Comparison of ENCODE assay signal across 16 cellular contexts in the genomic region with DNA sequence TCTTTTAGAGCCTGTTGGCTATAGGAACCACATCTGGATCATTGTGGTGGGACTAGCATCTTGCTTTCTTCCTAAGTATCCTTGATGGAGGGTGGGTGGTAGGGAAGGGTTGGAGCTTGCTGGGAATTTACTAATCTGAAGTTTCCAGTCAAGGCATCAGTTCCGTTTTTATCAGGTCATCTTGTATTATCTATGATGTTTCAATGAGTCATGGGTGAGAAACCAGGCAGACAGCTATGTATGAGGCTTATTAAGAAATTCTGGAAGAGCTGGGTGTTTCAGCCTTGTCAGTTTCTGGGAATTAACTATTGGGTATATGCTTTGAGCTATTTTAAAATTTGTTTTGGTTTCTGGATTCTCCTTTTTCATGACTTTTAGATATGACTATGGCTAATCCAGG. TPM values are rescaled to one million over a fixed set of nuclear protein-coding genes. Genes with fewer than 3 reads are reported as not detected.
A peak's percentile ranks its signal among the peaks of the same experiment; 100 is the strongest.
DNase-seq lines count a peak whose midpoint lies in the region; ATAC-seq, FAIRE-seq and TF ChIP-seq lines count a peak whose summit lies in the region.
"Had no signal": no experiment of that assay in that cellular context is flagged by ENCODE, and none has a peak within 500 bp of the region (broad histone marks: within the 10 kb centered on the region; RNA-seq: fewer than 3 reads in every experiment).

No MANE protein-coding gene starts in this region.

- H3K4me1 Mint-ChIP-seq in activated T-helper 2 cell treated with anti-CD3 and anti-CD28 coated beads, Interferon-gamma antibody, Interleukin-2, Interleukin-4, amounts not matched to agents 10 μg/mL and 5 μg/mL and 100 μg/mL, durations not matched to agents 14 hours and 24 hours and 36 hours (ENCODE audit: low read depth) = peaks cover 11% of the 10 kb centered on the region

- no peak for TF ChIP-seq POLR2A in GM12891 (IDR thresholded peaks at IDR 0.05; ENCODE audit: low read depth, low read length)

- no peaks in the 10 kb centered on the region for H3K4me1 ChIP-seq in HEK293 (ENCODE audit: control insufficient read depth, insufficient read depth, low read length)
- H3K4me1 ChIP-seq in foreskin keratinocyte = peaks cover 16% of the 10 kb centered on the region
- H3K4me1 ChIP-seq: Caco-2, right lobe of liver had no signal

- peak; percentile 84 for ATAC-seq in foreskin keratinocyte
- ATAC-seq: GM12878 had no signal

- no peak for FAIRE-seq in GM12891 (lab: Jason Lieb, UNC)
- FAIRE-seq: endometrium, GM12878 had no signal

- no peaks in the 10 kb centered on the region for H3K9me3 ChIP-seq in HEK293 (ENCODE audit: control insufficient read depth, insufficient read depth, low read depth, low read length)
- H3K9me3 ChIP-seq: Caco-2, right lobe of liver had no signal

- H3K27me3 Mint-ChIP-seq in activated T-helper 2 cell treated with anti-CD3 and anti-CD28 coated beads, Interferon-gamma antibody, Interleukin-2, Interleukin-4, amounts not matched to agents 10 μg/mL and 5 μg/mL and 100 μg/mL, durations not matched to agents 14 hours and 24 hours and 36 hours (ENCODE audit: low read depth) = no peaks in the 10 kb centered on the region
- H3K27me3 Mint-ChIP-seq: activated naive CD8-positive, alpha-beta T cell treated with anti-CD3 and anti-CD28 coated beads, Interleukin-2, amount 10 ng/mL, durations not matched to agents 7 days and 5 days; type B pancreatic cell had no signal

- no peak for TF ChIP-seq CTCF in AG09309 (IDR thresholded peaks at IDR 0.05; ENCODE audit: control insufficient read depth, insufficient read depth, low read depth, low read length, missing control alignments)
- no peak for TF ChIP-seq CTCF in HEK293 (tag by site-specific recombination; IDR thresholded peaks at IDR 0.05)
- TF ChIP-seq CTCF in foreskin keratinocyte (conservative IDR thresholded peaks at IDR 0.05) = no peak

- DNase-seq in AG09309 (ENCODE audit: low read depth) = peak; percentile 80
- no peak for DNase-seq in activated T-helper 2 cell treated with anti-CD3 and anti-CD28 coated beads, Interferon-gamma antibody, Interleukin-2, Interleukin-4, amounts not matched to agents 10 μg/mL and 5 μg/mL and 100 μg/mL, durations not matched to agents 14 hours and 24 hours and 36 hours (ENCODE audit: low spot score)
- peak; percentile 76 to 84 for DNase-seq in foreskin keratinocyte
- no peak for DNase-seq in NCI-H1048 (lab: John Stamatoyannopoulos, UW)
- DNase-seq in cerebellum (ENCODE audit: low spot score) = no peak
- no peak for DNase-seq in GM12891 (ENCODE audit: insufficient read length, low spot score)
- no peak for DNase-seq in HEK293T (ENCODE audit: extremely low spot score)
- DNase-seq: activated naive CD8-positive, alpha-beta T cell treated with anti-CD3 and anti-CD28 coated beads, Interleukin-2, amount 10 ng/mL, durations not matched to agents 7 days and 5 days; Caco-2; MM.1S; NCI-H526; right lobe of liver had no signal

- no peaks in the 10 kb centered on the region for H3K27me3 ChIP-seq in foreskin keratinocyte
- H3K27me3 ChIP-seq: right lobe of liver had no signal

- H3K36me3 ChIP-seq in HEK293 (ENCODE audit: control insufficient read depth in 2 of 2, insufficient read depth in 1 of 2, low read length in 2 of 2) = peaks cover 61 to 84% of the 10 kb centered on the region in 2 experiments

- CTCF ChIA-PET in HEK293 (lab: Yijun Ruan, JAX) = interaction anchor here (0.5 to 1.7 kb wide), 6 partner anchors 9 to 112 kb away, joined by 3 to 20 read pairs (median 4); partner anchors contain the start of gene TSFM
- CTCF ChIA-PET in HEK293T (lab: Yijun Ruan, JAX) = interaction anchor here (1.4 kb wide), 1 partner anchor 9 kb away, joined by 4 read pairs; no protein-coding TSS in a partner anchor

- no peaks in the 10 kb centered on the region for H3K9me3 Mint-ChIP-seq in activated T-helper 2 cell treated with anti-CD3 and anti-CD28 coated beads, Interferon-gamma antibody, Interleukin-2, Interleukin-4, amounts not matched to agents 10 μg/mL and 5 μg/mL and 100 μg/mL, durations not matched to agents 14 hours and 24 hours and 36 hours
- H3K9me3 Mint-ChIP-seq: activated naive CD8-positive, alpha-beta T cell treated with anti-CD3 and anti-CD28 coated beads, Interleukin-2, amount 10 ng/mL, durations not matched to agents 7 days and 5 days; type B pancreatic cell had no signal

- no peak overlapping the region for H3K27ac ChIP-seq in HEK293 (ENCODE audit: extremely low read depth, low read depth, low read length)
- H3K27ac ChIP-seq in foreskin keratinocyte = peak overlapping the region; percentile 91
- H3K27ac ChIP-seq: right lobe of liver had no signal

- H3K4me3 ChIP-seq in AG09309 (ENCODE audit: control insufficient read depth, low read depth, low read length) (no peak overlapping the region), HEK293 (ENCODE audit: low read depth, low read length) (no peak overlapping the region)
- H3K4me3 ChIP-seq: GM12878, right lobe of liver had no signal

- POLR2A ChIA-PET in HEK293 (lab: Yijun Ruan, JAX) (no interaction called here), HEK293T (lab: Yijun Ruan, JAX) (interaction anchor here (1.6 kb wide), 1 partner anchor 22 kb away, joined by 12 read pairs; the partner anchor contains the start of genes EEF1AKMT3 and METTL1)

- peak overlapping the region; percentile 55 for H3K27ac Mint-ChIP-seq in activated T-helper 2 cell treated with anti-CD3 and anti-CD28 coated beads, Interferon-gamma antibody, Interleukin-2, Interleukin-4, amounts not matched to agents 10 μg/mL and 5 μg/mL and 100 μg/mL, durations not matched to agents 14 hours and 24 hours and 36 hours
- H3K27ac Mint-ChIP-seq: activated naive CD8-positive, alpha-beta T cell treated with anti-CD3 and anti-CD28 coated beads, Interleukin-2, amount 10 ng/mL, durations not matched to agents 7 days and 5 days; type B pancreatic cell had no signal

- H3K4me3 Mint-ChIP-seq in activated T-helper 2 cell treated with anti-CD3 and anti-CD28 coated beads, Interferon-gamma antibody, Interleukin-2, Interleukin-4, amounts not matched to agents 10 μg/mL and 5 μg/mL and 100 μg/mL, durations not matched to agents 14 hours and 24 hours and 36 hours (ENCODE audit: low read depth) = no peak overlapping the region
- H3K4me3 Mint-ChIP-seq: activated naive CD8-positive, alpha-beta T cell treated with anti-CD3 and anti-CD28 coated beads, Interleukin-2, amount 10 ng/mL, durations not matched to agents 7 days and 5 days; type B pancreatic cell had no signal

- intact Hi-C loops in activated T-helper 2 cell treated with anti-CD3 and anti-CD28 coated beads, Interferon-gamma antibody, Interleukin-2, Interleukin-4, amounts not matched to agents 10 μg/mL and 5 μg/mL and 100 μg/mL, durations not matched to agents 14 hours and 24 hours and 36 hours (cut with micrococcal nuclease) = no loop called here

- peaks cover 57% of the 10 kb centered on the region for H3K36me3 Mint-ChIP-seq in activated T-helper 2 cell treated with anti-CD3 and anti-CD28 coated beads, Interferon-gamma antibody, Interleukin-2, Interleukin-4, amounts not matched to agents 10 μg/mL and 5 μg/mL and 100 μg/mL, durations not matched to agents 14 hours and 24 hours and 36 hours (ENCODE audit: low read depth)

TF ChIP-seq in HEK293, 187 proteins besides CTCF, POLR2A, EP300 and RAD21:
- TF ChIP-seq ZNF629 (tag by site-specific recombination; IDR thresholded peaks at IDR 0.05) = 0 out of 2 replicates have a peak, but pooled peaks have one; percentile 10
- no peak for TF ChIP-seq ZNF843 (tag by site-specific recombination; IDR thresholded peaks at IDR 0.05)

TF ChIP-seq in GM12891, 5 proteins besides CTCF, POLR2A, EP300 and RAD21:
- TF ChIP-seq TAF1 (IDR thresholded peaks at IDR 0.05; ENCODE audit: low read depth, low read length) = no peak
- no peak for TF ChIP-seq POLR2AphosphoS5 (IDR thresholded peaks at IDR 0.05; ENCODE audit: low read depth, low read length)
- TF ChIP-seq PAX5 (IDR thresholded peaks at IDR 0.05; ENCODE audit: insufficient read depth, low read length, severe bottlenecking) = no peak
- no peak for TF ChIP-seq SPI1 (IDR thresholded peaks at IDR 0.05; ENCODE audit: low read depth, low read length)

TF ChIP-seq in HEK293T, 16 proteins besides CTCF, POLR2A, EP300 and RAD21 (continues in another document):
- TF ChIP-seq ZNF384 (IDR thresholded peaks at IDR 0.05) (no peak), NFRKB (IDR thresholded peaks at IDR 0.05) (no peak), BHLHE40 (IDR thresholded peaks at IDR 0.05; ENCODE audit: borderline replicate concordance) (no peak)

RNA-seq across cellular contexts. Expression of gene TSFM, which starts 11.3 kb away (rescaled TPM):
- 44.9 and 52.7 TPM in 2 replicates for total RNA-seq in activated T-helper 2 cell treated with anti-CD3 and anti-CD28 coated beads, Interferon-gamma antibody, Interleukin-2, Interleukin-4, amounts not matched to agents 10 μg/mL and 5 μg/mL and 100 μg/mL, durations not matched to agents 14 hours and 24 hours and 36 hours
- total RNA-seq in foreskin keratinocyte (33.7 and 35.3 TPM in 2 replicates), cerebellum (19.3 TPM)
- 53.1 and 57.4 TPM in 2 replicates for polyA plus RNA-seq in foreskin keratinocyte
- polyA plus RNA-seq in GM12891 (2012; ENCODE audit: low read depth, missing spikeins) = 41.6 TPM

RNA-seq across cellular contexts. Expression of gene EEF1AKMT3, which starts 21.5 kb away (rescaled TPM):
- 5.1 and 5.8 TPM in 2 replicates for total RNA-seq in activated T-helper 2 cell treated with anti-CD3 and anti-CD28 coated beads, Interferon-gamma antibody, Interleukin-2, Interleukin-4, amounts not matched to agents 10 μg/mL and 5 μg/mL and 100 μg/mL, durations not matched to agents 14 hours and 24 hours and 36 hours
- total RNA-seq in foreskin keratinocyte (4.0 and 4.5 TPM in 2 replicates), cerebellum (3.7 TPM)
- polyA plus RNA-seq in foreskin keratinocyte = 2.9 and 3.2 TPM in 2 replicates
- 2.0 TPM for polyA plus RNA-seq in GM12891 (2012; ENCODE audit: low read depth, missing spikeins)

RNA-seq across cellular contexts. Expression of gene METTL1, which starts 22.0 kb away (rescaled TPM):
- 61.2 and 64.5 TPM in 2 replicates for total RNA-seq in activated T-helper 2 cell treated with anti-CD3 and anti-CD28 coated beads, Interferon-gamma antibody, Interleukin-2, Interleukin-4, amounts not matched to agents 10 μg/mL and 5 μg/mL and 100 μg/mL, durations not matched to agents 14 hours and 24 hours and 36 hours
- 19.1 and 23.3 TPM in 2 replicates for total RNA-seq in foreskin keratinocyte
- 35.3 and 41.9 TPM in 2 replicates for polyA plus RNA-seq in foreskin keratinocyte
- 2.9 TPM for total RNA-seq in cerebellum
- polyA plus RNA-seq in GM12891 (2012; ENCODE audit: low read depth, missing spikeins) = 21.1 TPM

RNA-seq across cellular contexts. Expression of gene AVIL, which starts 24.6 kb away (rescaled TPM):
- 0.37 and 0.50 TPM in 2 replicates for total RNA-seq in activated T-helper 2 cell treated with anti-CD3 and anti-CD28 coated beads, Interferon-gamma antibody, Interleukin-2, Interleukin-4, amounts not matched to agents 10 μg/mL and 5 μg/mL and 100 μg/mL, durations not matched to agents 14 hours and 24 hours and 36 hours
- 0.51 and 0.63 TPM in 2 replicates for total RNA-seq in foreskin keratinocyte
- polyA plus RNA-seq in foreskin keratinocyte = 0.28 TPM in 2 replicates
- 1.9 TPM for total RNA-seq in cerebellum
- polyA plus RNA-seq in GM12891 (2012; ENCODE audit: low read depth, missing spikeins) = 0.64 TPM

RNA-seq across cellular contexts. Expression of gene CYP27B1, which starts 27.0 kb away (rescaled TPM):
- 11.3 and 13.0 TPM in 2 replicates for total RNA-seq in activated T-helper 2 cell treated with anti-CD3 and anti-CD28 coated beads, Interferon-gamma antibody, Interleukin-2, Interleukin-4, amounts not matched to agents 10 μg/mL and 5 μg/mL and 100 μg/mL, durations not matched to agents 14 hours and 24 hours and 36 hours
- 41.8 and 52.1 TPM in 2 replicates for total RNA-seq in foreskin keratinocyte
- polyA plus RNA-seq in foreskin keratinocyte = 31.4 and 43.4 TPM in 2 replicates
- total RNA-seq in cerebellum = 1.2 TPM
- polyA plus RNA-seq in GM12891 (2012; ENCODE audit: low read depth, missing spikeins) = 0.85 TPM

Comparison
In these comparisons a context has a peak if more than half of its experiments do, and no peak if none do; other contexts are left out.
1. DNase-seq: peak in AG09309 (single experiment) and foreskin keratinocyte (2 of 2); none in activated T-helper 2 cell treated with anti-CD3 and anti-CD28 coated beads, Interferon-gamma antibody, Interleukin-2, Interleukin-4, amounts not matched to agents 10 μg/mL and 5 μg/mL and 100 μg/mL, durations not matched to agents 14 hours and 24 hours and 36 hours (single experiment), NCI-H1048 (single experiment), cerebellum (single experiment), GM12891 (single experiment) and HEK293T (single experiment).